In the genomic region with DNA sequence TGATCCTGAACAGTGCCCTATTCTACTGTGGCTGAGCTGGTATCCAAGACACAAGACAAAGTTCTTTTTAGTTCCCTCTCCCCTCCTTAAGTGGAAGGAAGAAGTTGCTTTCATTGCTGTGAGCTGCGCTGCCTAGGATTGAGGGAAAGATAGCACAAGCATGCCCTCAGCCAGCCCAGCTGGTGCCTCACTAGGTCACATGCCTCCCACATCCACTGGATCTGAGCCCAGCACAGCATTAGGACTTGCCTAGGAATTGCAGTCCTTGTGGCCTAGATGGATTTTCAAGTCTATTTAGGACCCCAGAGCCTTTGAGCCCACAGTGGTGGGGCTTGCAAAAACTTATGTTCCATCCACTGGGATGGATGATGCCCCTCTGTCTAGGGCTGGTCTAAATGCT, we compare ENCODE assay signal across 26 cellular contexts.
"Had no signal": no experiment of that assay in that cellular context is flagged by ENCODE, and none has a peak within 500 bp of the region (broad histone marks: within the 10 kb centered on the region; RNA-seq: fewer than 3 reads in every experiment).

No MANE protein-coding gene starts in this region.

- H3K4me1 ChIP-seq: heart right ventricle, lower lobe of right lung, pancreas, prostate gland, spleen, thyroid gland, transverse colon, upper lobe of left lung had no signal

- H3K9me3 ChIP-seq: lower lobe of right lung, pancreas, prostate gland, thyroid gland, upper lobe of left lung had no signal

- H3K27ac Mint-ChIP-seq: mesothelial cell of epicardium; naive thymus-derived CD8-positive, alpha-beta T cell; nephron; stimulated activated effector memory CD8-positive, alpha-beta T cell treated with anti-CD3 and anti-CD28 coated beads, Interleukin-12 subunit alpha, Interleukin-12 subunit beta, amount 100 ng/mL, for 72 hours; stimulated activated naive CD8-positive, alpha-beta T cell treated with anti-CD3 and anti-CD28 coated beads, Interleukin-15, Interleukin-2, amounts not matched to agents 100 ng/mL and 50 ng/mL, for 24 hours had no signal

- H3K27me3 ChIP-seq: heart right ventricle, hepatocyte, pancreas, spleen, thyroid gland, transverse colon, upper lobe of left lung had no signal

- H2AFZ ChIP-seq: hepatocyte had no signal

- H3K4me3 ChIP-seq: heart right ventricle, hepatocyte, lower lobe of right lung, pancreas, prostate gland, spleen, thyroid gland, transverse colon, upper lobe of left lung had no signal

- H3K36me3 ChIP-seq: heart right ventricle, lower lobe of right lung, pancreas, prostate gland, spleen, thyroid gland, transverse colon, upper lobe of left lung had no signal

- H3K4me1 Mint-ChIP-seq: mesothelial cell of epicardium; nephron; neural crest cell; stimulated activated effector memory CD8-positive, alpha-beta T cell treated with anti-CD3 and anti-CD28 coated beads, Interleukin-12 subunit alpha, Interleukin-12 subunit beta, amount 100 ng/mL, for 72 hours had no signal

- H3K4me3 Mint-ChIP-seq: mesothelial cell of epicardium; naive thymus-derived CD8-positive, alpha-beta T cell; nephron; neural crest cell; stimulated activated effector memory CD8-positive, alpha-beta T cell treated with anti-CD3 and anti-CD28 coated beads, Interleukin-12 subunit alpha, Interleukin-12 subunit beta, amount 100 ng/mL, for 72 hours; stimulated activated naive CD8-positive, alpha-beta T cell treated with anti-CD3 and anti-CD28 coated beads, Interleukin-15, Interleukin-2, amounts not matched to agents 100 ng/mL and 50 ng/mL, for 24 hours had no signal

- H3K27ac ChIP-seq: heart right ventricle, hepatocyte, lower lobe of right lung, pancreas, prostate gland, spleen, thyroid gland, transverse colon, upper lobe of left lung had no signal

- ATAC-seq: left lobe of liver; lower lobe of right lung; naive thymus-derived CD8-positive, alpha-beta T cell; pancreas; sciatic nerve; stimulated activated effector memory CD8-positive, alpha-beta T cell treated with anti-CD3 and anti-CD28 coated beads, Interleukin-12 subunit alpha, Interleukin-12 subunit beta, amount 100 ng/mL, for 72 hours had no signal

- DNase-seq: heart right ventricle; islet precursor cell; lower lobe of right lung; mammary epithelial cell; mesendoderm; naive thymus-derived CD8-positive, alpha-beta T cell; nucleus accumbens; pancreas; retina; right cardiac atrium; small intestine; spleen; stimulated activated CD4-positive, alpha-beta T cell treated with anti-CD3 and anti-CD28 coated beads, Interleukin-4, amount 100 ng/mL, for 24 hours; stimulated activated naive CD4-positive, alpha-beta T cell; thyroid gland; transverse colon; upper lobe of left lung had no signal

- H3K36me3 Mint-ChIP-seq: naive thymus-derived CD8-positive, alpha-beta T cell; stimulated activated effector memory CD8-positive, alpha-beta T cell treated with anti-CD3 and anti-CD28 coated beads, Interleukin-12 subunit alpha, Interleukin-12 subunit beta, amount 100 ng/mL, for 72 hours had no signal

- H3K27me3 Mint-ChIP-seq: naive thymus-derived CD8-positive, alpha-beta T cell; stimulated activated naive CD8-positive, alpha-beta T cell treated with anti-CD3 and anti-CD28 coated beads, Interleukin-15, Interleukin-2, amounts not matched to agents 100 ng/mL and 50 ng/mL, for 24 hours had no signal

- H3K79me2 ChIP-seq: hepatocyte had no signal

- H3K4me2 ChIP-seq: hepatocyte had no signal
